ENCODE assay signal across 13 cellular contexts in genomic region chr1:109275706-109276345, GRCh38. TPM values are rescaled to one million over a fixed set of nuclear protein-coding genes. Genes with fewer than 3 reads are reported as not detected.
DNase-seq lines count a peak whose midpoint lies in the region; ATAC-seq and TF ChIP-seq lines count a peak whose summit lies in the region.
"Had no signal": no experiment of that assay in that cellular context is flagged by ENCODE, and none has a peak within 500 bp of the region (broad histone marks: within the 10 kb centered on the region; RNA-seq: fewer than 3 reads in every experiment).

No MANE protein-coding gene starts in this region.

- TF ChIP-seq CTCF in brain microvascular endothelial cell (IDR thresholded peaks at IDR 0.05; ENCODE audit: low read depth, low read length, missing control alignments) = no peak
- TF ChIP-seq CTCF in kidney epithelial cell (IDR thresholded peaks at IDR 0.05; ENCODE audit: insufficient read depth, low read length, poor library complexity, severe bottlenecking) = no peak

- no peaks in the 10 kb centered on the region for H3K9me3 Mint-ChIP-seq in activated naive CD8-positive, alpha-beta T cell treated with anti-CD3 and anti-CD28 coated beads, Interleukin-2, amount 50 U/mL, for 24 hours
- no peaks in the 10 kb centered on the region for H3K9me3 Mint-ChIP-seq in activated T-helper 17 cell treated with anti-CD3 and anti-CD28 coated beads, Interleukin-2, amount 50 U/mL, for 72 hours
- H3K9me3 Mint-ChIP-seq: memory B cell had no signal

- H3K4me3 ChIP-seq in HUES64 (ENCODE audit: low read length) (no peak overlapping the region), brain microvascular endothelial cell (ENCODE audit: low read depth, low read length) (no peak overlapping the region), kidney epithelial cell (ENCODE audit: low read depth, low read length) (no peak overlapping the region)
- H3K4me3 ChIP-seq: sigmoid colon had no signal

- WGBS in HUES64 = 58% methylated on average over 9 of the region's 9 CpGs

- ATAC-seq in activated naive CD8-positive, alpha-beta T cell treated with anti-CD3 and anti-CD28 coated beads, Interleukin-2, amount 50 U/mL, for 24 hours = no peak
- ATAC-seq in activated T-helper 17 cell treated with anti-CD3 and anti-CD28 coated beads, Interleukin-2, amount 50 U/mL, for 72 hours (replicated peaks) = no peak

- H3K27ac ChIP-seq in HUES64 (ENCODE audit: low read depth, low read length) (0 out of 2 replicates have a peak overlapping the region, but pooled peaks have one; percentile 25), brain microvascular endothelial cell (no peak overlapping the region), temporal lobe (ENCODE audit: low read depth, low read length) (peak overlapping the region; percentile 91)

- peak; percentile 55 for DNase-seq in brain microvascular endothelial cell
- peak; percentile 60 for DNase-seq in kidney epithelial cell (ENCODE audit: low read depth)
- no peak for DNase-seq in NCI-H446 (lab: John Stamatoyannopoulos, UW)
- no peak for DNase-seq in activated naive CD8-positive, alpha-beta T cell treated with anti-CD3 and anti-CD28 coated beads, Interleukin-2, amount 50 U/mL, for 24 hours
- DNase-seq in GOT3 (lab: John Stamatoyannopoulos, UW) = no peak
- DNase-seq: activated CD8-positive, alpha-beta memory T cell treated with anti-CD3 and anti-CD28 coated beads, Interleukin-2, amount 50 U/mL, for 4 hours; DMS153; sigmoid colon had no signal

- H3K36me3 ChIP-seq in HUES64 (ENCODE audit: insufficient read depth, low read length) (peaks cover 28% of the 10 kb centered on the region), brain microvascular endothelial cell (replicated peaks) (peaks cover 2% of the 10 kb centered on the region), kidney epithelial cell (ENCODE audit: control insufficient read depth, insufficient read depth, low read length) (peaks cover 4% of the 10 kb centered on the region)

- H3K4me3 Mint-ChIP-seq in activated naive CD8-positive, alpha-beta T cell treated with anti-CD3 and anti-CD28 coated beads, Interleukin-2, amount 50 U/mL, for 24 hours = no peak overlapping the region
- no peak overlapping the region for H3K4me3 Mint-ChIP-seq in activated T-helper 17 cell treated with anti-CD3 and anti-CD28 coated beads, Interleukin-2, amount 50 U/mL, for 72 hours
- H3K4me3 Mint-ChIP-seq: memory B cell had no signal

- H3K36me3 Mint-ChIP-seq in activated naive CD8-positive, alpha-beta T cell treated with anti-CD3 and anti-CD28 coated beads, Interleukin-2, amount 50 U/mL, for 24 hours (ENCODE audit: low read depth) = no peaks in the 10 kb centered on the region
- no peaks in the 10 kb centered on the region for H3K36me3 Mint-ChIP-seq in activated T-helper 17 cell treated with anti-CD3 and anti-CD28 coated beads, Interleukin-2, amount 50 U/mL, for 72 hours (ENCODE audit: low read depth)
- H3K36me3 Mint-ChIP-seq: memory B cell had no signal

- in situ Hi-C loops in brain microvascular endothelial cell (cut with HindIII; ENCODE audit: low pct_ligation_motif_present, low sequenced_read_pairs) = no loop called here

- no peak overlapping the region for H3K9ac ChIP-seq in HUES64 (ENCODE audit: low read depth, low read length)

- no peaks in the 10 kb centered on the region for H3K27me3 ChIP-seq in HUES64 (ENCODE audit: insufficient read depth, low read length)
- no peaks in the 10 kb centered on the region for H3K27me3 ChIP-seq in brain microvascular endothelial cell (replicated peaks)
- no peaks in the 10 kb centered on the region for H3K27me3 ChIP-seq in kidney epithelial cell (ENCODE audit: control insufficient read depth, insufficient read depth, low read length)
- H3K27me3 ChIP-seq: sigmoid colon had no signal

- H3K27ac Mint-ChIP-seq in activated naive CD8-positive, alpha-beta T cell treated with anti-CD3 and anti-CD28 coated beads, Interleukin-2, amount 50 U/mL, for 24 hours = no peak overlapping the region
- H3K27ac Mint-ChIP-seq in activated T-helper 17 cell treated with anti-CD3 and anti-CD28 coated beads, Interleukin-2, amount 50 U/mL, for 72 hours = no peak overlapping the region
- H3K27ac Mint-ChIP-seq: memory B cell had no signal

- H3K4me1 ChIP-seq in HUES64 (ENCODE audit: insufficient read depth, low read length) = peaks cover 26% of the 10 kb centered on the region

- peaks cover 4% of the 10 kb centered on the region for H3K4me1 Mint-ChIP-seq in activated naive CD8-positive, alpha-beta T cell treated with anti-CD3 and anti-CD28 coated beads, Interleukin-2, amount 50 U/mL, for 24 hours
- no peaks in the 10 kb centered on the region for H3K4me1 Mint-ChIP-seq in activated T-helper 17 cell treated with anti-CD3 and anti-CD28 coated beads, Interleukin-2, amount 50 U/mL, for 72 hours

- H3K9me3 ChIP-seq in HUES64 (ENCODE audit: insufficient read depth, low read depth, low read length) = no peaks in the 10 kb centered on the region
- H3K9me3 ChIP-seq: sigmoid colon had no signal

- no peaks in the 10 kb centered on the region for H3K27me3 Mint-ChIP-seq in activated naive CD8-positive, alpha-beta T cell treated with anti-CD3 and anti-CD28 coated beads, Interleukin-2, amount 50 U/mL, for 24 hours
- H3K27me3 Mint-ChIP-seq in activated T-helper 17 cell treated with anti-CD3 and anti-CD28 coated beads, Interleukin-2, amount 50 U/mL, for 72 hours = no peaks in the 10 kb centered on the region

RNA-seq across cellular contexts. Expression of gene PSRC1, which starts 7.1 kb away (rescaled TPM):
- polyA plus RNA-seq in HUES64 (2013, experiment 1 of 2) = 47.7 TPM
- polyA plus RNA-seq in HUES64 (2013, experiment 2 of 2) = 54.1 TPM
- total RNA-seq in kidney epithelial cell (5.5 and 8.2 TPM in 2 replicates), temporal lobe (6.9 TPM)
- total RNA-seq in activated T-helper 17 cell treated with anti-CD3 and anti-CD28 coated beads, Interleukin-2, amount 50 U/mL, for 72 hours = 10 to 100 TPM; 17.5 to 20.3 TPM

RNA-seq across cellular contexts. Expression of gene CELSR2, which starts 26.5 kb away (rescaled TPM):
- 13.5 TPM for polyA plus RNA-seq in HUES64 (2013, experiment 1 of 2)
- 18.2 TPM for polyA plus RNA-seq in HUES64 (2013, experiment 2 of 2)
- total RNA-seq in kidney epithelial cell (18.1 and 19.4 TPM in 2 replicates), temporal lobe (46.5 TPM)
- total RNA-seq in activated T-helper 17 cell treated with anti-CD3 and anti-CD28 coated beads, Interleukin-2, amount 50 U/mL, for 72 hours = 1 to 10 TPM in 1 of 2 donors, under 1 TPM in 1; 0.77 to 1.3 TPM

RNA-seq across cellular contexts. Expression of gene MYBPHL, which starts 31.0 kb away (rescaled TPM):
- polyA plus RNA-seq in HUES64 (2013, experiment 1 of 2) = not detected
- not detected for polyA plus RNA-seq in HUES64 (2013, experiment 2 of 2)
- not detected in 2 replicates for total RNA-seq in kidney epithelial cell
- not detected for total RNA-seq in temporal lobe
- not detected for total RNA-seq in activated T-helper 17 cell treated with anti-CD3 and anti-CD28 coated beads, Interleukin-2, amount 50 U/mL, for 72 hours
- total RNA-seq: fibroblast of villous mesenchyme, sigmoid colon had no signal
- polyA plus RNA-seq: sigmoid colon had no signal

Comparison
In these comparisons a context has a peak if more than half of its experiments do, and no peak if none do; other contexts are left out.
1. DNase-seq: peak in brain microvascular endothelial cell (single experiment) and kidney epithelial cell (single experiment); none in NCI-H446 (0 of 2), activated naive CD8-positive, alpha-beta T cell treated with anti-CD3 and anti-CD28 coated beads, Interleukin-2, amount 50 U/mL, for 24 hours (single experiment) and GOT3 (single experiment).